Comparison of ENCODE assay signal across 8 cellular contexts in the genomic region with DNA sequence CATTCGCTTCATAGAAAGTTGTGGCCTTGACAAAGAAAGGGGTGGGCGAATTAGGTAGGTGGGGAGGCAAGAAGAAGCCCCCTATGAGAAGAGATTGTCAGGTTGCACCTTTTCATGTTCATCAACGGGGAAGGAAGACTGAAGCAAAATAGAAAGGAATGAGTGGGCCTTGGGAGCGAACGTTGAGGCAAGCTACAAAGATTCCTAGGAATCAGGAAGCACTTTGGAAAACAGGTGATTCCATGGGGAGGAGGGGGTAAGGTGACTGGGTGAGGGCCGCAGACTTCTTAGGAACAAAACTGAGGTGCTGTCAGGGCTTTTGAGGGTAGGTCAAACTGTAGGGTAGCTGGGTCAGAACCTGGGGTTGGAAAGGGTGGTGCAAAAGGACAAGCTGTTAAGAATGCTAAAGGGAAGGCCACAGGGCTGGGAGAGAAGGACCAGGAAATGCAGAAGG. TPM values are rescaled to one million over a fixed set of nuclear protein-coding genes. Genes with fewer than 3 reads are reported as not detected.
DNase-seq lines count a peak whose midpoint lies in the region; ATAC-seq lines count a peak whose summit lies in the region.

No MANE protein-coding gene starts in this region.

- intact Hi-C loops in CD4-positive, alpha-beta memory T cell (cut with micrococcal nuclease), result loop anchor here (2.0 to 10.0 kb wide), 3 partner anchors 772 to 1154 kb away; a partner anchor contains a TSS

- H3K79me2 ChIP-seq in mesendoderm (ENCODE audit: control insufficient read depth, insufficient read depth, low read length), result peaks cover 2% of the 10 kb centered on the region

- peak overlapping the region; percentile 83 for H3K9ac ChIP-seq in mesendoderm (ENCODE audit: low read length)

- DNase-seq in CD4-positive, alpha-beta memory T cell, result no peak
- peak; percentile 2 for DNase-seq in central memory CD4-positive, alpha-beta T cell
- peak; percentile 54 for DNase-seq in mesendoderm
- DNase-seq in D341Med (ENCODE audit: low spot score), result no peak

- H3K4me1 Mint-ChIP-seq in CD4-positive, alpha-beta memory T cell, result peaks cover 35 to 66% (median 55%) of the 10 kb centered on the region in 4 donors
- H3K4me1 Mint-ChIP-seq in IgD-negative memory B cell, result peaks cover 36 to 63% (median 55%) of the 10 kb centered on the region in 3 donors

- H2BK120ac ChIP-seq in mesendoderm (ENCODE audit: low read depth, low read length), result no peak overlapping the region

- no peak overlapping the region for H4K8ac ChIP-seq in mesendoderm (ENCODE audit: low read depth, low read length)

- peak overlapping the region; percentile 76 for H3K4me2 ChIP-seq in mesendoderm (ENCODE audit: low read length)

- peak overlapping the region; percentile 74 to 92 for H3K4me3 ChIP-seq in CD4-positive, alpha-beta memory T cell (ENCODE audit: low read length in 2 of 2)
- peak overlapping the region; percentile 73 for H3K4me3 ChIP-seq in mesendoderm (ENCODE audit: low read length)

- H3K36me3 ChIP-seq in CD4-positive, alpha-beta memory T cell (ENCODE audit: insufficient read depth, low read length), result peaks cover 3% of the 10 kb centered on the region
- no peaks in the 10 kb centered on the region for H3K36me3 ChIP-seq in mesendoderm (ENCODE audit: control insufficient read depth, insufficient read depth, low read length)

- no peak overlapping the region for H3K23ac ChIP-seq in mesendoderm (ENCODE audit: low read length)

- H3K27me3 Mint-ChIP-seq in CD4-positive, alpha-beta memory T cell, result no peaks in the 10 kb centered on the region
- no peaks in the 10 kb centered on the region for H3K27me3 Mint-ChIP-seq in IgD-negative memory B cell

- WGBS in mesendoderm (ENCODE audit: extremely low coverage, insufficient coverage, low lambda C conversion rate), result no CpG with 5 or more reads among the region's 6 CpGs

- H3K56ac ChIP-seq in mesendoderm (ENCODE audit: low read length), result peak overlapping the region; percentile 83

- H3K27me3 ChIP-seq in CD4-positive, alpha-beta memory T cell (ENCODE audit: insufficient read depth, low read length), result no peaks in the 10 kb centered on the region
- no peaks in the 10 kb centered on the region for H3K27me3 ChIP-seq in mesendoderm (ENCODE audit: insufficient read depth, low read length, poor library complexity)

- H2BK5ac ChIP-seq in mesendoderm (ENCODE audit: low read length), result no peak overlapping the region

- H4K5ac ChIP-seq in mesendoderm (ENCODE audit: low read length), result no peak overlapping the region

- H3K9me3 ChIP-seq in CD4-positive, alpha-beta memory T cell (ENCODE audit: control insufficient read depth in 1 of 2, low read length in 2 of 2), result no peaks in the 10 kb centered on the region

- H3K27ac Mint-ChIP-seq in CD4-positive, alpha-beta memory T cell, result peak overlapping the region; percentile 87 to 99 (median 96)
- H3K27ac Mint-ChIP-seq in IgD-negative memory B cell, result peak overlapping the region; percentile 95 to 97 (median 96)

- H2AK5ac ChIP-seq in mesendoderm (ENCODE audit: low read length), result no peak overlapping the region

- CTCF ChIA-PET in CD4-positive, alpha-beta memory T cell (lab: Charles Lee; ENCODE audit: partially characterized antibody), result interaction anchor here (0.7 to 3.9 kb wide), 5 partner anchors 9 to 321 kb away, joined by 3 to 22 read pairs (median 8); a partner anchor contains a TSS

- no peak overlapping the region for H2BK15ac ChIP-seq in mesendoderm (replicated peaks; ENCODE audit: low read depth)

- H3K27ac ChIP-seq in CD4-positive, alpha-beta memory T cell (ENCODE audit: low read depth, low read length), result peak overlapping the region; percentile 82
- H3K27ac ChIP-seq in mesendoderm (ENCODE audit: low read depth, low read length), result peak overlapping the region; percentile 98

- H3K36me3 Mint-ChIP-seq in CD4-positive, alpha-beta memory T cell, result peaks cover 11 to 34% of the 10 kb centered on the region in 2 donors
- H3K36me3 Mint-ChIP-seq in IgD-negative memory B cell, result peaks cover 5% of the 10 kb centered on the region

- peaks cover 5% of the 10 kb centered on the region for H3K79me1 ChIP-seq in mesendoderm (ENCODE audit: low read length)

- H3K4ac ChIP-seq in mesendoderm (ENCODE audit: low read depth, low read length), result peak overlapping the region; percentile 89

- ATAC-seq in HG03442 (IDR thresholded peaks at IDR 0.05; ENCODE audit: unreplicated experiment) (no peak), GM21515 (IDR thresholded peaks at IDR 0.05; ENCODE audit: unreplicated experiment) (no peak), HG02678 (IDR thresholded peaks at IDR 0.05; ENCODE audit: unreplicated experiment) (no peak)

- no peaks in the 10 kb centered on the region for H3K9me3 Mint-ChIP-seq in CD4-positive, alpha-beta memory T cell
- no peaks in the 10 kb centered on the region for H3K9me3 Mint-ChIP-seq in IgD-negative memory B cell

- H3K4me3 Mint-ChIP-seq in CD4-positive, alpha-beta memory T cell, result peak overlapping the region; percentile 89 to 99 (median 96)
- peak overlapping the region; percentile 96 to 100 (median 97) for H3K4me3 Mint-ChIP-seq in IgD-negative memory B cell

- POLR2A ChIA-PET in CD4-positive, alpha-beta memory T cell (lab: Charles Lee; ENCODE audit: partially characterized antibody), result interaction anchor here (0.7 to 3.2 kb wide), 12 partner anchors 9 to 1152 kb away, joined by 3 to 23 read pairs (median 3); a partner anchor contains a TSS

- peaks cover 56% of the 10 kb centered on the region for H3K4me1 ChIP-seq in CD4-positive, alpha-beta memory T cell (ENCODE audit: insufficient read depth, low read length)
- H3K4me1 ChIP-seq in mesendoderm (ENCODE audit: control insufficient read depth, low read depth, low read length), result peaks cover 7% of the 10 kb centered on the region

- H3K18ac ChIP-seq in mesendoderm (ENCODE audit: low read length), result peak overlapping the region; percentile 53

RNA-seq across cellular contexts. Expression of a gene that starts 0.5 kb away (rescaled TPM):
- total RNA-seq in CD4-positive, alpha-beta memory T cell, result 10 to 100 TPM; 26.1 to 27.7 TPM
- polyA plus RNA-seq in CD4-positive, alpha-beta memory T cell, result 10 to 100 TPM; 28.9 to 31.3 TPM
- polyA plus RNA-seq in IgD-negative memory B cell, result 18.1 TPM
- polyA plus RNA-seq in mesendoderm (2013, experiment 1 of 2), result 18.9 TPM
- polyA plus RNA-seq in mesendoderm (2013, experiment 2 of 2), result 17.5 TPM

RNA-seq across cellular contexts. Expression of a gene that starts 0.8 kb away (rescaled TPM):
- total RNA-seq in CD4-positive, alpha-beta memory T cell, result 10 to 100 TPM; 50.8 to 56.4 TPM
- 10 to 100 TPM; 29.4 to 32.3 TPM for polyA plus RNA-seq in CD4-positive, alpha-beta memory T cell
- 52.2 TPM for polyA plus RNA-seq in IgD-negative memory B cell
- 21.2 TPM for polyA plus RNA-seq in mesendoderm (2013, experiment 1 of 2)
- polyA plus RNA-seq in mesendoderm (2013, experiment 2 of 2), result 21.2 TPM

Comparison
In these comparisons a context has a peak if more than half of its experiments do, and no peak if none do; other contexts are left out.
1. DNase-seq: peak in central memory CD4-positive, alpha-beta T cell (single experiment) and mesendoderm (single experiment); none in CD4-positive, alpha-beta memory T cell (0 of 5) and D341Med (single experiment).